Comparison of ENCODE assay signal across 23 cellular contexts in the genomic region with DNA sequence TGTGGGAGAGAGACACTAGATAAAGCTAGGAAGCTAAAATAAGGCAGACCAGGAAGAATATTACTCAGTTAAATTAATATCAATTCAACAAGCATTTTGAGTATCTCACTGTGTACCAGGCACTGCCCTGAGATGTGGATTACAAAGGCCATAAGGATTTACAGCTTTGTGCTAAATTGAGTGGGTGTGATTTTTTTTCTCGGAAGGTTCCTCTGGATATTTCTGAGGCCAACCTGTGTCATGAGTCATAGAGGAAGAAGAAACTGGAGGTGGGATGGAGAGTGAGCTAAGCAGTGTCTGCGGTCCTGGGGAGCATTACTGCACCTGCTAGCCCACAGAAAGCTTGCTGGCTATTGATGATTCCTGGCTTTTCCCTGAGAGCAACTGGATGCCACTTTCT.
DNase-seq lines count a peak whose midpoint lies in the region; FAIRE-seq and TF ChIP-seq lines count a peak whose summit lies in the region.
"Had no signal": no experiment of that assay in that cellular context is flagged by ENCODE, and none has a peak within 500 bp of the region (broad histone marks: within the 10 kb centered on the region; RNA-seq: fewer than 3 reads in every experiment).

No MANE protein-coding gene starts in this region.

- no peak overlapping the region for H3K4me3 Mint-ChIP-seq in astrocyte (ENCODE audit: unreplicated experiment)
- H3K4me3 Mint-ChIP-seq in CD4-positive, alpha-beta memory T cell, result no peak overlapping the region
- H3K4me3 Mint-ChIP-seq: CD8-positive, alpha-beta memory T cell; IgD-negative memory B cell had no signal

- H3K79me2 ChIP-seq in astrocyte (ENCODE audit: insufficient read depth, low read length) (no peaks in the 10 kb centered on the region), keratinocyte (ENCODE audit: control insufficient read depth, insufficient read depth, low read length) (no peaks in the 10 kb centered on the region)

- peaks cover 2% of the 10 kb centered on the region for H3K4me1 Mint-ChIP-seq in astrocyte (ENCODE audit: low read depth, unreplicated experiment)
- peaks cover 0 to 4% (median 0%) of the 10 kb centered on the region in 4 donors for H3K4me1 Mint-ChIP-seq in CD4-positive, alpha-beta memory T cell
- H3K4me1 Mint-ChIP-seq: CD8-positive, alpha-beta memory T cell; IgD-negative memory B cell had no signal

- no peak overlapping the region for H3K4me2 ChIP-seq in astrocyte (ENCODE audit: low read length)
- no peak overlapping the region for H3K4me2 ChIP-seq in keratinocyte (ENCODE audit: control insufficient read depth, extremely low read depth, insufficient read depth, low read depth, low read length)

- CTCF ChIA-PET in CD4-positive, alpha-beta memory T cell (lab: Charles Lee; ENCODE audit: partially characterized antibody), result no interaction called here

- H3K4me3 ChIP-seq in astrocyte (ENCODE audit: insufficient read depth, low read depth, low read length), result no peak overlapping the region
- H3K4me3 ChIP-seq in keratinocyte (ENCODE audit: control insufficient read depth in 2 of 3, extremely low read depth in 1 of 3, insufficient read depth in 2 of 3, low read depth in 1 of 3, low read length in 3 of 3), result no peak overlapping the region
- H3K4me3 ChIP-seq in retinal pigment epithelial cell (ENCODE audit: low read length), result no peak overlapping the region
- no peak overlapping the region for H3K4me3 ChIP-seq in CD4-positive, alpha-beta memory T cell (ENCODE audit: low read length in 2 of 2)
- H3K4me3 ChIP-seq: SJSA1 had no signal

- POLR2A ChIA-PET in CD4-positive, alpha-beta memory T cell (lab: Charles Lee; ENCODE audit: partially characterized antibody), result no interaction called here

- H3K27me3 Mint-ChIP-seq in astrocyte (ENCODE audit: low read depth, unreplicated experiment), result no peaks in the 10 kb centered on the region
- no peaks in the 10 kb centered on the region for H3K27me3 Mint-ChIP-seq in CD4-positive, alpha-beta memory T cell
- H3K27me3 Mint-ChIP-seq: CD8-positive, alpha-beta memory T cell; IgD-negative memory B cell had no signal

- TF ChIP-seq CTCF in astrocyte (IDR thresholded peaks at IDR 0.05; ENCODE audit: insufficient read depth, low read depth, low read length) (no peak), keratinocyte (optimal IDR thresholded peaks at IDR 0.05 in 1 of 3, IDR thresholded peaks at IDR 0.05 in 1 of 3, conservative IDR thresholded peaks at IDR 0.05 in 1 of 3; ENCODE audit: extremely low read depth in 1 of 3, insufficient read depth in 2 of 3, low read length in 3 of 3) (no peak), retinal pigment epithelial cell (conservative IDR thresholded peaks at IDR 0.05; ENCODE audit: low read depth, low read length) (no peak)

- dilution Hi-C loops in keratinocyte (cut with MboI; ENCODE audit: extremely low pct_ligation_motif_present, low sequenced_read_pairs), result no loop called here

- no peaks in the 10 kb centered on the region for H3K9me1 ChIP-seq in keratinocyte (ENCODE audit: control insufficient read depth, extremely low read depth, insufficient read depth, low read length)

- no peaks in the 10 kb centered on the region for H3K36me3 Mint-ChIP-seq in astrocyte (ENCODE audit: low read depth, unreplicated experiment)
- H3K36me3 Mint-ChIP-seq in CD4-positive, alpha-beta memory T cell, result no peaks in the 10 kb centered on the region
- H3K36me3 Mint-ChIP-seq: CD8-positive, alpha-beta memory T cell; IgD-negative memory B cell had no signal

- H3K27ac Mint-ChIP-seq in astrocyte (ENCODE audit: unreplicated experiment), result no peak overlapping the region
- no peak overlapping the region for H3K27ac Mint-ChIP-seq in CD4-positive, alpha-beta memory T cell
- H3K27ac Mint-ChIP-seq: CD8-positive, alpha-beta memory T cell; IgD-negative memory B cell had no signal

- H3K9me3 ChIP-seq in astrocyte (ENCODE audit: insufficient read depth, low read depth, low read length) (no peaks in the 10 kb centered on the region), keratinocyte (ENCODE audit: control insufficient read depth, low read depth, low read length) (no peaks in the 10 kb centered on the region)
- no peaks in the 10 kb centered on the region for H3K9me3 ChIP-seq in CD4-positive, alpha-beta memory T cell (ENCODE audit: control insufficient read depth in 1 of 2, low read length in 2 of 2)
- H3K9me3 ChIP-seq: SJSA1 had no signal

- H2AFZ ChIP-seq in astrocyte (ENCODE audit: low read depth, low read length) (no peak overlapping the region), keratinocyte (ENCODE audit: control insufficient read depth, low read length) (no peak overlapping the region)

- H3K27ac ChIP-seq in astrocyte (ENCODE audit: low read depth, low read length) (no peak overlapping the region), keratinocyte (ENCODE audit: control insufficient read depth, insufficient read depth, low read length) (no peak overlapping the region)
- H3K27ac ChIP-seq in CD4-positive, alpha-beta memory T cell (ENCODE audit: low read depth, low read length), result no peak overlapping the region
- H3K27ac ChIP-seq: SJSA1 had no signal

- no peaks in the 10 kb centered on the region for H4K20me1 ChIP-seq in astrocyte (ENCODE audit: insufficient read depth, low read length)
- no peaks in the 10 kb centered on the region for H4K20me1 ChIP-seq in keratinocyte (ENCODE audit: control insufficient read depth, extremely low read depth, insufficient read depth, low read length)

- H3K36me3 ChIP-seq in astrocyte (ENCODE audit: insufficient read depth, low read length) (no peaks in the 10 kb centered on the region), keratinocyte (ENCODE audit: control insufficient read depth in 2 of 2, extremely low read depth in 1 of 2, insufficient read depth in 2 of 2, low read length in 2 of 2) (no peaks in the 10 kb centered on the region)
- H3K36me3 ChIP-seq in CD4-positive, alpha-beta memory T cell (ENCODE audit: insufficient read depth, low read length), result no peaks in the 10 kb centered on the region
- H3K36me3 ChIP-seq: SJSA1 had no signal

- no peak overlapping the region for H3K9ac ChIP-seq in astrocyte (ENCODE audit: low read length)
- H3K9ac ChIP-seq in keratinocyte (ENCODE audit: control insufficient read depth, extremely low read depth, insufficient read depth, low read length), result no peak overlapping the region

- H3K4me1 ChIP-seq in astrocyte (ENCODE audit: insufficient read depth, low read length) (no peaks in the 10 kb centered on the region), keratinocyte (ENCODE audit: control insufficient read depth, extremely low read depth, insufficient read depth, low read length) (peaks cover 6% of the 10 kb centered on the region)
- no peaks in the 10 kb centered on the region for H3K4me1 ChIP-seq in CD4-positive, alpha-beta memory T cell (ENCODE audit: insufficient read depth, low read length)
- H3K4me1 ChIP-seq: SJSA1 had no signal

- peaks cover 3% of the 10 kb centered on the region for H3K9me3 Mint-ChIP-seq in astrocyte (ENCODE audit: unreplicated experiment)
- peaks cover 0 to 4% (median under 1%) of the 10 kb centered on the region in 8 donors for H3K9me3 Mint-ChIP-seq in CD4-positive, alpha-beta memory T cell
- H3K9me3 Mint-ChIP-seq: IgD-negative memory B cell had no signal

- FAIRE-seq in astrocyte (lab: Jason Lieb, UNC) (peak; percentile 23), keratinocyte (lab: Jason Lieb, UNC) (peak; percentile 41)
- FAIRE-seq: GM12892, RCC 7860 had no signal

- intact Hi-C loops in CD4-positive, alpha-beta memory T cell (cut with micrococcal nuclease), result no loop called here

- H3K27me3 ChIP-seq in astrocyte (ENCODE audit: insufficient read depth, low read length), result no peaks in the 10 kb centered on the region
- peaks cover 1% of the 10 kb centered on the region for H3K27me3 ChIP-seq in keratinocyte (ENCODE audit: control insufficient read depth, extremely low read depth, insufficient read depth, low read length)
- no peaks in the 10 kb centered on the region for H3K27me3 ChIP-seq in CD4-positive, alpha-beta memory T cell (ENCODE audit: insufficient read depth, low read length)
- H3K27me3 ChIP-seq: SJSA1 had no signal

- peak; percentile 76 for DNase-seq in NCI-H226
- DNase-seq in astrocyte (ENCODE audit: low read depth), result peak; percentile 46
- DNase-seq in keratinocyte (ENCODE audit: low read depth, low spot score), result no peak
- DNase-seq in retinal pigment epithelial cell (ENCODE audit: low read depth), result peak; percentile 71
- no peak for DNase-seq in CD4-positive, alpha-beta memory T cell
- DNase-seq in activated effector memory CD4-positive, alpha-beta T cell treated with anti-CD3 and anti-CD28 coated beads, Interleukin-2, amount 50 U/mL, for 16 hours, result no peak
- no peak for DNase-seq in activated CD4-positive, alpha-beta T cell treated with anti-CD3 and anti-CD28 coated beads, Interleukin-2, amount 50 U/mL, for 4 hours
- DNase-seq: AML-193; C1 segment of cervical spinal cord; Calu3; CD8-positive, alpha-beta memory T cell; DMS153; GOT3; MV-4-11; NCI-H1105 treated with DMSO at 0.1 percent for 48 hours; NCI-H2029 treated with DMSO at 0.1 percent for 48 hours; NCI-H345; NCI-H524; NCI-H774 had no signal

Comparison
In these comparisons a context has a peak if more than half of its experiments do, and no peak if none do; other contexts are left out.
1. DNase-seq: peak in NCI-H226 (single experiment), astrocyte (single experiment) and retinal pigment epithelial cell (single experiment); none in keratinocyte (single experiment), CD4-positive, alpha-beta memory T cell (0 of 5), activated effector memory CD4-positive, alpha-beta T cell treated with anti-CD3 and anti-CD28 coated beads, Interleukin-2, amount 50 U/mL, for 16 hours (single experiment) and activated CD4-positive, alpha-beta T cell treated with anti-CD3 and anti-CD28 coated beads, Interleukin-2, amount 50 U/mL, for 4 hours (0 of 2).